25 cellular contexts compared by ENCODE assay signal in the genomic region with DNA sequence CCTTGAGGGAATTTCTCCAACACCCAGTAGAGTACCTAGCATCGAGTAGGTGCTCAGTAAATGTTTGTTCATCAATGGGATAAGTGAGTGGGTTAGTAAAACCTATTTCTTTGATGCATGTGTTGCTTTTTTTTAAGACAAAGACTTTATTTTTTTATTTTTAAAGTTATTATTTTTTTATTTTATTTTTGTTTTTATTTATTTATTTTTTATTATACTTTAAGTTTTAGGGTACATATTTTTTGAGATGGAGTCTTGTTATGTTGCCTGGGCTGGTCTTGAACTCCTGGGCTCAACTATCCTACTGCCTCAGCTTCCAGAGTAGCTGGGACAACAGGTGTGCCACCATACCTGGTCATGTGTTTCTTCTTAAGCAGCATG. TPM values are rescaled to one million over a fixed set of nuclear protein-coding genes. Genes with fewer than 3 reads are reported as not detected.
DNase-seq lines count a peak whose midpoint lies in the region; ATAC-seq, FAIRE-seq and TF ChIP-seq lines count a peak whose summit lies in the region.
"Had no signal": no experiment of that assay in that cellular context is flagged by ENCODE, and none has a peak within 500 bp of the region (broad histone marks: within the 10 kb centered on the region; RNA-seq: fewer than 3 reads in every experiment).

No MANE protein-coding gene starts in this region.

- peak overlapping the region; percentile 42 for H3K4me3 Mint-ChIP-seq in activated T-helper 1 cell treated with anti-CD3 and anti-CD28 coated beads, Interleukin-12 subunit alpha, Interleukin-12 subunit beta, Interleukin-2, Interleukin-4 antibody, amounts not matched to agents 30 ng/mL and 10 ng/mL and 1 ng/mL, durations not matched to agents 14 hours and 24 hours and 36 hours
- peak overlapping the region in 7 of 8 donors; percentile 17 to 91 (median 84) for H3K4me3 Mint-ChIP-seq in naive B cell
- H3K4me3 Mint-ChIP-seq: HFFc6 had no signal

- H3K36me3 ChIP-seq in BLaER1 treated with 17β-estradiol and CSF1 and Interleukin-3, amounts not matched to agents 10 nM and 100 nM: peaks cover 82 to 99% (median 91%) of the 10 kb centered on the region in 11 experiments
- no peaks in the 10 kb centered on the region for H3K36me3 ChIP-seq in gastrocnemius medialis
- H3K36me3 ChIP-seq: breast epithelium, colonic mucosa, sigmoid colon had no signal

- TF ChIP-seq POLR2A in gastrocnemius medialis (IDR thresholded peaks at IDR 0.05): no peak

- DNase-seq in GM19239 (ENCODE audit: insufficient read length, low spot score): no peak
- no peak for DNase-seq in activated T-helper 1 cell treated with anti-CD3 and anti-CD28 coated beads, Interleukin-12 subunit alpha, Interleukin-12 subunit beta, Interleukin-2, Interleukin-4 antibody, amounts not matched to agents 30 ng/mL and 10 ng/mL and 1 ng/mL, durations not matched to agents 14 hours and 24 hours and 36 hours (ENCODE audit: low spot score)
- DNase-seq in naive B cell: no peak
- DNase-seq in gastrocnemius medialis: no peak
- no peak for DNase-seq in stimulated activated CD4-positive, alpha-beta T cell treated with anti-CD3 and anti-CD28 coated beads, Interleukin-4, amount 100 ng/mL, for 4 hours
- no peak for DNase-seq in HT-29 (ENCODE audit: low spot score)
- no peak for DNase-seq in DMS114 treated with DMSO at 0.1 percent for 48 hours (lab: John Stamatoyannopoulos, UW; ENCODE audit: unreplicated experiment)
- DNase-seq: CD4-positive, CD25-positive, alpha-beta regulatory T cell; colonic mucosa; HFFc6; left lung; midbrain; NCI-H1048; NCI-H187; NCI-H345; NCI-H774; sigmoid colon; testis had no signal

- H3K27me3 Mint-ChIP-seq in activated T-helper 1 cell treated with anti-CD3 and anti-CD28 coated beads, Interleukin-12 subunit alpha, Interleukin-12 subunit beta, Interleukin-2, Interleukin-4 antibody, amounts not matched to agents 30 ng/mL and 10 ng/mL and 1 ng/mL, durations not matched to agents 14 hours and 24 hours and 36 hours (ENCODE audit: insufficient read depth): peaks cover 2% of the 10 kb centered on the region
- no peaks in the 10 kb centered on the region for H3K27me3 Mint-ChIP-seq in naive B cell
- H3K27me3 Mint-ChIP-seq: CD4-positive, CD25-positive, alpha-beta regulatory T cell had no signal

- H3K9me3 ChIP-seq in BLaER1 treated with 17β-estradiol and CSF1 and Interleukin-3, amounts not matched to agents 10 nM and 100 nM (replicated peaks in 1 of 11): peaks cover 0 to 20% (median 0%) of the 10 kb centered on the region in 11 experiments; a peak in 6 of 22 replicates
- no peaks in the 10 kb centered on the region for H3K9me3 ChIP-seq in gastrocnemius medialis
- H3K9me3 ChIP-seq: breast epithelium, colonic mucosa, left lung, sigmoid colon, testis had no signal

- peak overlapping the region; percentile 91 for H3K27ac Mint-ChIP-seq in activated T-helper 1 cell treated with anti-CD3 and anti-CD28 coated beads, Interleukin-12 subunit alpha, Interleukin-12 subunit beta, Interleukin-2, Interleukin-4 antibody, amounts not matched to agents 30 ng/mL and 10 ng/mL and 1 ng/mL, durations not matched to agents 14 hours and 24 hours and 36 hours
- H3K27ac Mint-ChIP-seq in naive B cell: peak overlapping the region; percentile 98 to 100 (median 98)
- H3K27ac Mint-ChIP-seq: activated T-helper 2 cell treated with anti-CD3 and anti-CD28 coated beads, Interferon-gamma antibody, Interleukin-2, Interleukin-4, amounts not matched to agents 10 μg/mL and 5 μg/mL and 100 μg/mL, durations not matched to agents 14 hours and 24 hours and 36 hours; HFFc6 had no signal

- peak overlapping the region in 10 of 11 experiments; percentile 58 to 82 (median 70); a peak in 16 of 22 replicates for H3K9ac ChIP-seq in BLaER1 treated with 17β-estradiol and CSF1 and Interleukin-3, amounts not matched to agents 10 nM and 100 nM
- H3K9ac ChIP-seq: KMS-11 had no signal

- H3K4me1 Mint-ChIP-seq in activated T-helper 1 cell treated with anti-CD3 and anti-CD28 coated beads, Interleukin-12 subunit alpha, Interleukin-12 subunit beta, Interleukin-2, Interleukin-4 antibody, amounts not matched to agents 30 ng/mL and 10 ng/mL and 1 ng/mL, durations not matched to agents 14 hours and 24 hours and 36 hours (ENCODE audit: low read depth): peaks cover 48% of the 10 kb centered on the region
- H3K4me1 Mint-ChIP-seq in naive B cell: peaks cover 73 to 93% (median 80%) of the 10 kb centered on the region in 3 donors

- H3K27ac ChIP-seq in BLaER1 treated with 17β-estradiol and CSF1 and Interleukin-3, amounts not matched to agents 10 nM and 100 nM: peak overlapping the region in 10 of 11 experiments; percentile 82 to 93 (median 86); a peak in 21 of 22 replicates
- H3K27ac ChIP-seq in gastrocnemius medialis: no peak overlapping the region
- H3K27ac ChIP-seq: breast epithelium, colonic mucosa, KMS-11, sigmoid colon, testis had no signal

- H4K20me1 ChIP-seq in BLaER1 treated with 17β-estradiol and CSF1 and Interleukin-3, amounts not matched to agents 10 nM and 100 nM: peaks cover 0 to 100% (median 44%) of the 10 kb centered on the region in 11 experiments; a peak in 17 of 22 replicates

- peak overlapping the region in 6 of 10 experiments; percentile 23 to 49 (median 32); a peak in 8 of 20 replicates for H3K4me3 ChIP-seq in BLaER1 treated with 17β-estradiol and CSF1 and Interleukin-3, amounts not matched to agents 10 nM and 100 nM
- no peak overlapping the region for H3K4me3 ChIP-seq in gastrocnemius medialis
- H3K4me3 ChIP-seq: breast epithelium, colonic mucosa, left lung, sigmoid colon, testis had no signal

- H3K4me1 ChIP-seq in BLaER1 treated with 17β-estradiol and CSF1 and Interleukin-3, amounts not matched to agents 10 nM and 100 nM: peaks cover 88 to 100% (median 100%) of the 10 kb centered on the region in 10 experiments
- H3K4me1 ChIP-seq in gastrocnemius medialis: no peaks in the 10 kb centered on the region
- H3K4me1 ChIP-seq: breast epithelium, colonic mucosa had no signal

- ATAC-seq in naive B cell (ENCODE audit: low read depth in 2 of 2) (no peak), gastrocnemius medialis (no peak)
- ATAC-seq: Right ventricle myocardium inferior had no signal

- intact Hi-C loops in activated T-helper 1 cell treated with anti-CD3 and anti-CD28 coated beads, Interleukin-12 subunit alpha, Interleukin-12 subunit beta, Interleukin-2, Interleukin-4 antibody, amounts not matched to agents 30 ng/mL and 10 ng/mL and 1 ng/mL, durations not matched to agents 14 hours and 24 hours and 36 hours (cut with micrococcal nuclease): loop anchor here (1.0 to 10.0 kb wide), 7 partner anchors 15 to 991 kb away; partner anchors contain the start of gene ETAA1
- intact Hi-C loops in gastrocnemius medialis (cut with DNase I; ENCODE audit: low total_unique reads): no loop called here

- H3K27me3 ChIP-seq in BLaER1 treated with 17β-estradiol and CSF1 and Interleukin-3, amounts not matched to agents 10 nM and 100 nM: no peaks in the 10 kb centered on the region
- H3K27me3 ChIP-seq in gastrocnemius medialis: no peaks in the 10 kb centered on the region
- H3K27me3 ChIP-seq: breast epithelium, colonic mucosa, left lung, sigmoid colon, testis had no signal

- peaks cover 4% of the 10 kb centered on the region for H3K9me3 Mint-ChIP-seq in activated T-helper 1 cell treated with anti-CD3 and anti-CD28 coated beads, Interleukin-12 subunit alpha, Interleukin-12 subunit beta, Interleukin-2, Interleukin-4 antibody, amounts not matched to agents 30 ng/mL and 10 ng/mL and 1 ng/mL, durations not matched to agents 14 hours and 24 hours and 36 hours
- no peaks in the 10 kb centered on the region for H3K9me3 Mint-ChIP-seq in naive B cell
- H3K9me3 Mint-ChIP-seq: activated T-helper 2 cell treated with anti-CD3 and anti-CD28 coated beads, Interferon-gamma antibody, Interleukin-2, Interleukin-4, amounts not matched to agents 10 μg/mL and 5 μg/mL and 100 μg/mL, durations not matched to agents 14 hours and 24 hours and 36 hours; CD4-positive, CD25-positive, alpha-beta regulatory T cell; HFFc6 had no signal

- peak overlapping the region; percentile 70 to 94 (median 83) for H3K4me2 ChIP-seq in BLaER1 treated with 17β-estradiol and CSF1 and Interleukin-3, amounts not matched to agents 10 nM and 100 nM
- H3K4me2 ChIP-seq: KMS-11 had no signal

- H3K36me3 Mint-ChIP-seq in activated T-helper 1 cell treated with anti-CD3 and anti-CD28 coated beads, Interleukin-12 subunit alpha, Interleukin-12 subunit beta, Interleukin-2, Interleukin-4 antibody, amounts not matched to agents 30 ng/mL and 10 ng/mL and 1 ng/mL, durations not matched to agents 14 hours and 24 hours and 36 hours (ENCODE audit: low read depth): peaks cover 7% of the 10 kb centered on the region
- H3K36me3 Mint-ChIP-seq in naive B cell: peaks cover 40 to 59% of the 10 kb centered on the region in 2 donors
- H3K36me3 Mint-ChIP-seq: CD4-positive, CD25-positive, alpha-beta regulatory T cell had no signal

- TF ChIP-seq CTCF in gastrocnemius medialis (IDR thresholded peaks at IDR 0.05 in 4 of 5, conservative IDR thresholded peaks at IDR 0.05 in 1 of 5): no peak

- in situ Hi-C loops in gastrocnemius medialis (cut with MboI; ENCODE audit: low sequenced_read_pairs in 4 of 4): no loop called here

- FAIRE-seq in GM19239 (lab: Jason Lieb, UNC): peak; percentile 26
- FAIRE-seq: endothelial cell of umbilical vein, TTC549 had no signal

RNA-seq across cellular contexts. Expression of gene PLEK, which starts 20.8 kb away (rescaled TPM):
- total RNA-seq in activated T-helper 1 cell treated with anti-CD3 and anti-CD28 coated beads, Interleukin-12 subunit alpha, Interleukin-12 subunit beta, Interleukin-2, Interleukin-4 antibody, amounts not matched to agents 30 ng/mL and 10 ng/mL and 1 ng/mL, durations not matched to agents 14 hours and 24 hours and 36 hours: 3.2 TPM in 2 replicates
- polyA plus RNA-seq in naive B cell (ENCODE audit: low read depth in 6 of 6): 100 to 1,000 TPM in 4 of 6 donors, 10 to 100 TPM in 2; 69.0 to 215 (median 129) TPM
- total RNA-seq in gastrocnemius medialis: 1 to 10 TPM in 3 of 4 donors, under 1 TPM in 1; 0.68 to 4.7 (median 2.2) TPM
- total RNA-seq in HT-29 (2014; rRNA removed; shearing (Covaris generic)): not detected in 2 replicates
- total RNA-seq: HFFc6 had no signal

Comparison
In these comparisons a context has a peak if more than half of its experiments do, and no peak if none do; other contexts are left out.
1. H3K27ac ChIP-seq: peak in BLaER1 treated with 17β-estradiol and CSF1 and Interleukin-3, amounts not matched to agents 10 nM and 100 nM (10 of 11); none in gastrocnemius medialis (0 of 4).
2. H3K4me3 ChIP-seq: peak in BLaER1 treated with 17β-estradiol and CSF1 and Interleukin-3, amounts not matched to agents 10 nM and 100 nM (6 of 10); none in gastrocnemius medialis (0 of 4).